Comparison of ENCODE assay signal across 22 cellular contexts in genomic region chr12:111687952-111688351, GRCh38. TPM values are rescaled to one million over a fixed set of nuclear protein-coding genes. Genes with fewer than 3 reads are reported as not detected.
A peak's percentile ranks its signal among the peaks of the same experiment; 100 is the strongest.
DNase-seq lines count a peak whose midpoint lies in the region; ATAC-seq and TF ChIP-seq lines count a peak whose summit lies in the region.
"Had no signal": no experiment of that assay in that cellular context is flagged by ENCODE, and none has a peak within 500 bp of the region (broad histone marks: within the 10 kb centered on the region; RNA-seq: fewer than 3 reads in every experiment).

No MANE protein-coding gene starts in this region.

- no peaks in the 10 kb centered on the region for H3K23me2 ChIP-seq in H9 (ENCODE audit: insufficient read length, low read depth, low read length, poor library complexity, severe bottlenecking)

- H3T11ph ChIP-seq in H9 (ENCODE audit: low read length) = no peak overlapping the region

- H4K5ac ChIP-seq in H9 (ENCODE audit: insufficient read length, low read depth, low read length) = no peak overlapping the region

- CTCF ChIA-PET in CD4-positive, alpha-beta T cell (lab: Charles Lee) = no interaction called here
- CTCF ChIA-PET in naive thymus-derived CD4-positive, alpha-beta T cell (lab: Charles Lee) = interaction anchor here (0.7 kb wide), 1 partner anchor 14 kb away, joined by 3 read pairs; no protein-coding TSS in a partner anchor

- no peak overlapping the region for H2BK15ac ChIP-seq in H9 (ENCODE audit: low read depth, low read length)

- no peak overlapping the region for H2BK12ac ChIP-seq in H9 (ENCODE audit: insufficient read length, low read depth, low read length)

- H3K36me3 Mint-ChIP-seq in CD4-positive, alpha-beta T cell (ENCODE audit: low read depth) = peaks cover 34% of the 10 kb centered on the region
- H3K36me3 Mint-ChIP-seq in H9 (ENCODE audit: insufficient read depth in 1 of 3, low read depth in 3 of 3) (peaks cover under 1 to 19% (median 10%) of the 10 kb centered on the region in 3 experiments; a peak in 6 of 7 replicates), progenitor cell of endocrine pancreas (ENCODE audit: insufficient read depth) (peaks cover 5% of the 10 kb centered on the region)
- H3K36me3 Mint-ChIP-seq in naive thymus-derived CD4-positive, alpha-beta T cell = peaks cover 0 to 17% (median 5%) of the 10 kb centered on the region in 5 donors

- TF ChIP-seq EP300 in suprapubic skin (IDR thresholded peaks at IDR 0.05) = no peak

- TF ChIP-seq POLR2A in suprapubic skin (IDR thresholded peaks at IDR 0.05) = no peak

- no peak overlapping the region for H4K91ac ChIP-seq in H9 (ENCODE audit: insufficient read length, low read depth, low read length)

- no peaks in the 10 kb centered on the region for H3K27me3 ChIP-seq in CD4-positive, alpha-beta T cell (ENCODE audit: control insufficient read depth, insufficient read depth, low read length)
- H3K27me3 ChIP-seq in H9 (ENCODE audit: insufficient read depth, low read length) (no peaks in the 10 kb centered on the region), suprapubic skin (no peaks in the 10 kb centered on the region)
- no peaks in the 10 kb centered on the region for H3K27me3 ChIP-seq in naive thymus-derived CD4-positive, alpha-beta T cell (ENCODE audit: control insufficient read depth in 2 of 2, insufficient read depth in 2 of 2, low read length in 2 of 2)
- H3K27me3 ChIP-seq: BE2C, Peyer's patch, SJCRH30 had no signal

- H3K9me3 Mint-ChIP-seq in CD4-positive, alpha-beta T cell = no peaks in the 10 kb centered on the region
- H3K9me3 Mint-ChIP-seq in H9 = no peaks in the 10 kb centered on the region
- H3K9me3 Mint-ChIP-seq in naive thymus-derived CD4-positive, alpha-beta T cell = peaks cover 0 to 7% (median 0%) of the 10 kb centered on the region in 11 donors
- no peaks in the 10 kb centered on the region for H3K9me3 Mint-ChIP-seq in progenitor cell of endocrine pancreas (ENCODE audit: low read depth)

- no peak overlapping the region for H3K4me2 ChIP-seq in H9 (ENCODE audit: insufficient read depth, insufficient read length, low read length)

- no peak overlapping the region for H4K8ac ChIP-seq in H9 (replicated peaks; ENCODE audit: insufficient read length, low read depth, low read length)

- H3K18ac ChIP-seq in H9 (ENCODE audit: insufficient read length, low read depth, low read length) = no peak overlapping the region

- ATAC-seq in CD4-positive, alpha-beta T cell (ENCODE audit: poor library complexity) = no peak
- no peak for ATAC-seq in naive thymus-derived CD4-positive, alpha-beta T cell
- ATAC-seq in GM18870 (IDR thresholded peaks at IDR 0.05; ENCODE audit: unreplicated experiment) = no peak

- H3K4me3 ChIP-seq in naive thymus-derived CD4-positive, alpha-beta T cell (ENCODE audit: low read length) = no peak overlapping the region
- H3K4me3 ChIP-seq in suprapubic skin = no peak overlapping the region
- H3K4me3 ChIP-seq: GM12878, GM23248, HAP-1, Peyer's patch, SJCRH30 had no signal

- H3K4me3 Mint-ChIP-seq in CD4-positive, alpha-beta T cell = peak overlapping the region; percentile 52
- H3K4me3 Mint-ChIP-seq in H9 = peak overlapping the region; percentile 8 to 22; a peak in 3 of 5 replicates
- no peak overlapping the region for H3K4me3 Mint-ChIP-seq in naive thymus-derived CD4-positive, alpha-beta T cell
- peak overlapping the region; percentile 53 for H3K4me3 Mint-ChIP-seq in progenitor cell of endocrine pancreas (ENCODE audit: low read depth)

- no peaks in the 10 kb centered on the region for H3K27me3 Mint-ChIP-seq in CD4-positive, alpha-beta T cell
- H3K27me3 Mint-ChIP-seq in H9 (ENCODE audit: low read depth) (no peaks in the 10 kb centered on the region), progenitor cell of endocrine pancreas (no peaks in the 10 kb centered on the region)
- peaks cover 0 to 2% (median 0%) of the 10 kb centered on the region in 5 donors for H3K27me3 Mint-ChIP-seq in naive thymus-derived CD4-positive, alpha-beta T cell

- H3K36me3 ChIP-seq in naive thymus-derived CD4-positive, alpha-beta T cell (ENCODE audit: control insufficient read depth in 2 of 3, insufficient read depth in 3 of 3, low read length in 3 of 3) = peaks cover 0 to 9% (median 0%) of the 10 kb centered on the region in 3 experiments
- H3K36me3 ChIP-seq in suprapubic skin = peaks cover 7% of the 10 kb centered on the region
- H3K36me3 ChIP-seq: SJCRH30 had no signal

- no peak for DNase-seq in CD4-positive, alpha-beta T cell
- DNase-seq in H9 (no peak), progenitor cell of endocrine pancreas (ENCODE audit: low spot score, unreplicated experiment) (no peak), suprapubic skin (ENCODE audit: low spot score in 2 of 2) (no peak), dermis blood vessel endothelial cell (no peak)
- DNase-seq in naive thymus-derived CD4-positive, alpha-beta T cell = no peak
- DNase-seq: DMS 273 treated with DMSO at 0.1 percent for 48 hours, DMS79 treated with DMSO at 0.1 percent for 48 hours, NCI-H1048, NCI-H1417 treated with DMSO at 0.1 percent for 48 hours, NCI-H187, NCI-H2107, NCI-H748 treated with DMSO at 0.1 percent for 48 hours, Peyer's patch, SJCRH30 had no signal

- H3K27ac ChIP-seq in CD4-positive, alpha-beta T cell (ENCODE audit: low read depth, low read length) = no peak overlapping the region
- H3K27ac ChIP-seq in H9 (ENCODE audit: insufficient read length, low read depth, low read length) (no peak overlapping the region), suprapubic skin (no peak overlapping the region)
- H3K27ac ChIP-seq in naive thymus-derived CD4-positive, alpha-beta T cell (ENCODE audit: low read depth, low read length) = no peak overlapping the region
- H3K27ac ChIP-seq: GM23248, HL-60, Peyer's patch, SJCRH30 had no signal

- no peak overlapping the region for H2BK20ac ChIP-seq in H9 (ENCODE audit: low read depth, low read length, poor library complexity, severe bottlenecking)

- no CpG with 5 or more reads among the region's 10 CpGs for whole genome bisulfite sequencing in H9 (ENCODE audit: extremely low coverage, insufficient read length, low lambda C conversion rate)
- 89% methylated on average over 10 of the region's 10 CpGs for WGBS in suprapubic skin

- H3K4me1 ChIP-seq in H9 (ENCODE audit: insufficient read depth, low read length) (no peaks in the 10 kb centered on the region), suprapubic skin (peaks cover 29% of the 10 kb centered on the region)
- H3K4me1 ChIP-seq in naive thymus-derived CD4-positive, alpha-beta T cell (ENCODE audit: control insufficient read depth in 2 of 2, insufficient read depth in 2 of 2, low read length in 2 of 2) = peaks cover 17 to 18% of the 10 kb centered on the region in 2 donors
- H3K4me1 ChIP-seq: BE2C, HAP-1, SJCRH30 had no signal

- peaks cover 44% of the 10 kb centered on the region for H3K4me1 Mint-ChIP-seq in CD4-positive, alpha-beta T cell (ENCODE audit: low read depth)
- H3K4me1 Mint-ChIP-seq in H9 (peaks cover 9 to 26% of the 10 kb centered on the region in 2 experiments), progenitor cell of endocrine pancreas (ENCODE audit: low read depth) (peaks cover 23% of the 10 kb centered on the region)
- H3K4me1 Mint-ChIP-seq in naive thymus-derived CD4-positive, alpha-beta T cell = peaks cover 28 to 53% (median 43%) of the 10 kb centered on the region in 7 donors

- H3K79me1 ChIP-seq in H9 (ENCODE audit: insufficient read depth, low read depth, low read length, poor library complexity, severe bottlenecking) = no peaks in the 10 kb centered on the region

- no peaks in the 10 kb centered on the region for H4K20me1 ChIP-seq in H9 (ENCODE audit: control insufficient read depth, insufficient read depth, insufficient read length)

- H2AK5ac ChIP-seq in H9 (ENCODE audit: insufficient read length, low read length) = no peak overlapping the region

- H3K27ac Mint-ChIP-seq in CD4-positive, alpha-beta T cell = peak overlapping the region; percentile 86
- H3K27ac Mint-ChIP-seq in H9 (no peak overlapping the region), progenitor cell of endocrine pancreas (no peak overlapping the region)
- peak overlapping the region in 5 of 9 donors; percentile 24 to 92 (median 59) for H3K27ac Mint-ChIP-seq in naive thymus-derived CD4-positive, alpha-beta T cell

- POLR2A ChIA-PET in CD4-positive, alpha-beta T cell (lab: Charles Lee) = no interaction called here
- POLR2A ChIA-PET in naive thymus-derived CD4-positive, alpha-beta T cell (lab: Charles Lee) = interaction anchor here (0.6 kb wide), 1 partner anchor 10 kb away, joined by 3 read pairs; no protein-coding TSS in a partner anchor

- H3K14ac ChIP-seq in H9 (ENCODE audit: insufficient read depth, low read length) = no peak overlapping the region

- no peak overlapping the region for H3K56ac ChIP-seq in H9 (ENCODE audit: insufficient read length, low read depth, low read length)

- TF ChIP-seq CTCF in CD4-positive, alpha-beta T cell (IDR thresholded peaks at IDR 0.05) = no peak
- no peak for TF ChIP-seq CTCF in H9 (conservative IDR thresholded peaks at IDR 0.05)
- TF ChIP-seq CTCF in progenitor cell of endocrine pancreas (IDR thresholded peaks at IDR 0.05; ENCODE audit: unreplicated experiment) = no peak
- TF ChIP-seq CTCF in suprapubic skin (IDR thresholded peaks at IDR 0.05) = no peak

- intact Hi-C loops in CD4-positive, alpha-beta T cell (cut with DNase I, micrococcal nuclease) = loop anchor here (1.0 to 10.0 kb wide), 7 partner anchors 125 to 1976 kb away; partner anchors contain the start of genes DDX54 (in 1 of the 2), ERP29 (in 1 of the 2), FAM222A (in 1 of the 2) and HECTD4 (in 1 of the 2)
- intact Hi-C loops in naive thymus-derived CD4-positive, alpha-beta T cell (cut with micrococcal nuclease) = loop anchor here (1.0 to 10.0 kb wide), 6 partner anchors 125 to 727 kb away; partner anchors contain the start of genes ERP29 (in 1 of the 2), HECTD4 (in 1 of the 2), MAPKAPK5 (in 1 of the 2) and PTPN11 (in 1 of the 2)

- no peak overlapping the region for H2BK120ac ChIP-seq in H9 (ENCODE audit: low read depth, low read length, poor library complexity, severe bottlenecking)

- H2BK5ac ChIP-seq in H9 (ENCODE audit: insufficient read length, low read length) = no peak overlapping the region

- H3K23ac ChIP-seq in H9 (ENCODE audit: insufficient read length, low read depth, low read length) = no peak overlapping the region

- H3K4ac ChIP-seq in H9 (ENCODE audit: low read depth, low read length) = no peak overlapping the region

- no peak overlapping the region for H3K9ac ChIP-seq in H9 (ENCODE audit: extremely low read depth, insufficient read length, low read length)

- H2AFZ ChIP-seq in H9 (ENCODE audit: low read length) = no peak overlapping the region
- H2AFZ ChIP-seq: GM23248 had no signal

- H3K79me2 ChIP-seq in H9 (ENCODE audit: insufficient read depth, low read length) = peaks cover 11% of the 10 kb centered on the region

- no peaks in the 10 kb centered on the region for H3K9me3 ChIP-seq in CD4-positive, alpha-beta T cell (ENCODE audit: control insufficient read depth, low read length)
- H3K9me3 ChIP-seq in H9 (ENCODE audit: control insufficient read depth, low read depth, low read length) (no peaks in the 10 kb centered on the region), suprapubic skin (no peaks in the 10 kb centered on the region)
- no peaks in the 10 kb centered on the region for H3K9me3 ChIP-seq in naive thymus-derived CD4-positive, alpha-beta T cell (ENCODE audit: control insufficient read depth in 2 of 3, low read length in 3 of 3)
- H3K9me3 ChIP-seq: BE2C, Caco-2, HAP-1, Peyer's patch, SJCRH30 had no signal

RNA-seq across cellular contexts. Expression of gene ACAD10, which starts 2.1 kb away (rescaled TPM):
- 10 to 100 TPM; 15.8 to 17.4 TPM for total RNA-seq in CD4-positive, alpha-beta T cell
- total RNA-seq in H9 (2021) (24.3 and 25.7 TPM in 2 replicates), progenitor cell of endocrine pancreas (59.4 and 62.3 TPM in 2 replicates), suprapubic skin (10 to 100 TPM; 22.8 to 75.7 (median 26.5) TPM), dermis blood vessel endothelial cell (8.0 and 8.7 TPM in 2 replicates)
- total RNA-seq in naive thymus-derived CD4-positive, alpha-beta T cell = 10 to 100 TPM; 28.4 to 65.3 (median 36.0) TPM
- 10 to 100 TPM; 10.4 to 18.2 TPM for polyA plus RNA-seq in naive thymus-derived CD4-positive, alpha-beta T cell

RNA-seq across cellular contexts. Expression of gene BRAP, which starts 2.2 kb away (rescaled TPM):
- total RNA-seq in CD4-positive, alpha-beta T cell = 10 to 100 TPM; 22.4 to 25.8 TPM
- 23.4 and 25.0 TPM in 2 replicates for total RNA-seq in H9 (2021)
- total RNA-seq in naive thymus-derived CD4-positive, alpha-beta T cell = 10 to 100 TPM; 19.5 to 25.5 (median 23.0) TPM
- polyA plus RNA-seq in naive thymus-derived CD4-positive, alpha-beta T cell = 10 to 100 TPM; 19.4 to 27.3 TPM
- total RNA-seq in progenitor cell of endocrine pancreas = 23.1 and 23.6 TPM in 2 replicates
- total RNA-seq in suprapubic skin = 10 to 100 TPM; 15.8 to 21.8 (median 19.3) TPM
- 20.6 and 25.5 TPM in 2 replicates for total RNA-seq in dermis blood vessel endothelial cell

Comparison
In these comparisons a context has a peak if more than half of its experiments do, and no peak if none do; other contexts are left out.
1. H3K27ac Mint-ChIP-seq: peak in CD4-positive, alpha-beta T cell (single experiment) and naive thymus-derived CD4-positive, alpha-beta T cell (5 of 9); none in H9 (0 of 3) and progenitor cell of endocrine pancreas (single experiment).
2. H3K4me3 Mint-ChIP-seq: peak in CD4-positive, alpha-beta T cell (single experiment), H9 (2 of 2) and progenitor cell of endocrine pancreas (single experiment); none in naive thymus-derived CD4-positive, alpha-beta T cell (0 of 10).